ENCODE assay signal across 15 cellular contexts in the genomic region with DNA sequence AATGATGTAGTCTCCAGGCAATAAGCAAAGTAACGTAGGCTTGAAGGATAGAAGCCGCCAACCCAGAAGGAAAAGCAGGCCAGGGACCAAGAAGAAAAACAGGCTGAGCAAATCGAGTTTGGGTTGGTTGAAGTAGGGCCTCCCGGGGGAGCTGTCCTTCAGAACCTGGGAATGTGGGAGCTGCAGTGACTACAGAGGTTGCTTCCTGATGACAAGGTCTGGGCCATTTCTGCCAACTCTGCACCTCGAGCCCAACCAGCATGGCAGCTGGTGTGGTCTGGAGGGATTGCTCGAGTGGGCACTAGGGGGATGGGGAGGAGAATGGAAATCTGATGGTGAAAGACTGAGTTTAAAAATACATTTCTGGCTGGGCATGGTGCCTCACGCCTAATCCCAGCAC. TPM values are rescaled to one million over a fixed set of nuclear protein-coding genes. Genes with fewer than 3 reads are reported as not detected.
A peak's percentile ranks its signal among the peaks of the same experiment; 100 is the strongest.
DNase-seq lines count a peak whose midpoint lies in the region; ATAC-seq, FAIRE-seq and TF ChIP-seq lines count a peak whose summit lies in the region.
"Had no signal": no experiment of that assay in that cellular context is flagged by ENCODE, and none has a peak within 500 bp of the region (broad histone marks: within the 10 kb centered on the region; RNA-seq: fewer than 3 reads in every experiment).

No MANE protein-coding gene starts in this region.

- TF ChIP-seq CTCF in H1 (IDR thresholded peaks at IDR 0.05; ENCODE audit: control extremely low read depth in 1 of 3, insufficient read depth in 1 of 3, low read depth in 1 of 3, low read length in 3 of 3) (no peak), GM20000 (IDR thresholded peaks at IDR 0.05; ENCODE audit: extremely low read depth, missing control alignments) (no peak)

- H3K4me2 ChIP-seq in H1 (ENCODE audit: insufficient read depth in 1 of 2, low read depth in 2 of 2, low read length in 2 of 2) (no peak overlapping the region), mesendoderm (ENCODE audit: low read length) (no peak overlapping the region)

- H3K79me1 ChIP-seq in H1 (ENCODE audit: low read depth, low read length) (no peaks in the 10 kb centered on the region), mesendoderm (ENCODE audit: low read length) (no peaks in the 10 kb centered on the region)

- no peak overlapping the region for H4K5ac ChIP-seq in H1 (ENCODE audit: insufficient read length, low read depth, low read length)
- no peak overlapping the region for H4K5ac ChIP-seq in mesendoderm (ENCODE audit: low read length)

- no peak for TF ChIP-seq EP300 in H1 (IDR thresholded peaks at IDR 0.05; ENCODE audit: borderline replicate concordance in 1 of 2, low read depth in 2 of 2, low read length in 2 of 2)

- H2AK5ac ChIP-seq in H1 (ENCODE audit: low read depth, low read length): no peak overlapping the region
- H2AK5ac ChIP-seq in mesendoderm (ENCODE audit: low read length): no peak overlapping the region

- H3K9me3 ChIP-seq in H1 (ENCODE audit: insufficient read depth in 2 of 2, low read depth in 1 of 2, low read length in 1 of 2): no peaks in the 10 kb centered on the region
- H3K9me3 ChIP-seq: BE2C had no signal

- H4K8ac ChIP-seq in H1 (ENCODE audit: extremely low read depth, insufficient read depth, low read length) (no peak overlapping the region), mesendoderm (ENCODE audit: low read depth, low read length) (no peak overlapping the region)

- H3K4me3 ChIP-seq in H1 (ENCODE audit: extremely low read depth in 1 of 4, insufficient read depth in 2 of 4, low read depth in 3 of 4, low read length in 4 of 4): no peak overlapping the region
- H3K4me3 ChIP-seq in mesendoderm (ENCODE audit: low read length): no peak overlapping the region

- POLR2A ChIA-PET in H1 (lab: Charles Lee; ENCODE audit: partially characterized antibody): no interaction called here
- POLR2A ChIA-PET in activated CD4-positive, alpha-beta T cell treated with anti-CD3 and anti-CD28 coated beads for 36 hours (lab: Charles Lee): no interaction called here

- H2BK120ac ChIP-seq in H1 (replicated peaks; ENCODE audit: low read depth, low read length) (no peak overlapping the region), mesendoderm (ENCODE audit: low read depth, low read length) (no peak overlapping the region)

- no peaks in the 10 kb centered on the region for H3K23me2 ChIP-seq in H1 (ENCODE audit: low read depth, low read length)

- H3K79me2 ChIP-seq in H1 (ENCODE audit: control insufficient read depth in 1 of 2, insufficient read depth in 2 of 2, low read length in 2 of 2): no peaks in the 10 kb centered on the region
- no peaks in the 10 kb centered on the region for H3K79me2 ChIP-seq in mesendoderm (ENCODE audit: control insufficient read depth, insufficient read depth, low read length)

- no peak overlapping the region for H2BK20ac ChIP-seq in H1 (ENCODE audit: low read length)

- H3K27ac Mint-ChIP-seq in activated CD4-positive, alpha-beta T cell treated with anti-CD3 and anti-CD28 coated beads for 36 hours: no peak overlapping the region
- H3K27ac Mint-ChIP-seq: CD4-positive, alpha-beta memory T cell had no signal

- no peak overlapping the region for H2AFZ ChIP-seq in H1 (ENCODE audit: low read length)

- H3K56ac ChIP-seq in H1 (replicated peaks; ENCODE audit: insufficient read length, low read depth, low read length) (no peak overlapping the region), mesendoderm (ENCODE audit: low read length) (no peak overlapping the region)

- no peak overlapping the region for H3K9ac ChIP-seq in H1 (replicated peaks in 1 of 4; ENCODE audit: extremely low read depth in 1 of 4, low read depth in 3 of 4, low read length in 3 of 4)
- H3K9ac ChIP-seq in mesendoderm (ENCODE audit: low read length): no peak overlapping the region

- no peak for TF ChIP-seq POLR2A in H1 (IDR thresholded peaks at IDR 0.05; ENCODE audit: control extremely low read depth in 1 of 2, low read depth in 2 of 2, low read length in 2 of 2)

- no peaks in the 10 kb centered on the region for H4K20me1 ChIP-seq in H1 (replicated peaks in 1 of 2; ENCODE audit: control insufficient read depth in 1 of 2, insufficient read depth in 2 of 2, low read length in 2 of 2)

- H3K4me1 ChIP-seq in H1 (replicated peaks in 1 of 4; ENCODE audit: control insufficient read depth in 3 of 4, insufficient read depth in 4 of 4, low read length in 3 of 4): no peaks in the 10 kb centered on the region
- no peaks in the 10 kb centered on the region for H3K4me1 ChIP-seq in mesendoderm (ENCODE audit: control insufficient read depth, low read depth, low read length)
- H3K4me1 ChIP-seq: BE2C had no signal

- no peaks in the 10 kb centered on the region for H3K9me3 Mint-ChIP-seq in activated CD4-positive, alpha-beta T cell treated with anti-CD3 and anti-CD28 coated beads for 36 hours (ENCODE audit: low read depth)

- H2BK15ac ChIP-seq in H1 (ENCODE audit: low read length) (no peak overlapping the region), mesendoderm (replicated peaks; ENCODE audit: low read depth) (no peak overlapping the region)

- H3K4me3 Mint-ChIP-seq in activated CD4-positive, alpha-beta T cell treated with anti-CD3 and anti-CD28 coated beads for 36 hours: no peak overlapping the region
- H3K4me3 Mint-ChIP-seq: CD4-positive, alpha-beta memory T cell had no signal

- no peak overlapping the region for H3K18ac ChIP-seq in H1 (ENCODE audit: extremely low read depth, low read length)
- no peak overlapping the region for H3K18ac ChIP-seq in mesendoderm (ENCODE audit: low read length)

- intact Hi-C loops in activated CD4-positive, alpha-beta T cell treated with anti-CD3 and anti-CD28 coated beads for 36 hours (cut with DNase I, micrococcal nuclease): no loop called here

- no peak for ATAC-seq in activated CD4-positive, alpha-beta T cell treated with anti-CD3 and anti-CD28 coated beads for 36 hours
- ATAC-seq in GM18511 (IDR thresholded peaks at IDR 0.05; ENCODE audit: unreplicated experiment): no peak

- no peak overlapping the region for H4K91ac ChIP-seq in H1 (replicated peaks; ENCODE audit: insufficient read length, low read length)

- H3K36me3 ChIP-seq in H1 (ENCODE audit: control insufficient read depth in 2 of 4, insufficient read depth in 4 of 4, low read length in 3 of 4): no peaks in the 10 kb centered on the region
- no peaks in the 10 kb centered on the region for H3K36me3 ChIP-seq in mesendoderm (ENCODE audit: control insufficient read depth, insufficient read depth, low read length)
- H3K36me3 ChIP-seq: BE2C had no signal

- H3K27ac ChIP-seq in H1 (ENCODE audit: low read depth, low read length): no peak overlapping the region
- H3K27ac ChIP-seq in mesendoderm (ENCODE audit: low read depth, low read length): no peak overlapping the region

- H3K14ac ChIP-seq in H1 (ENCODE audit: insufficient read length): no peak overlapping the region

- no peaks in the 10 kb centered on the region for H3K36me3 Mint-ChIP-seq in activated CD4-positive, alpha-beta T cell treated with anti-CD3 and anti-CD28 coated beads for 36 hours (ENCODE audit: low read depth)

- TF ChIP-seq RAD21 in H1 (IDR thresholded peaks at IDR 0.05 in 1 of 2, conservative IDR thresholded peaks at IDR 0.05 in 1 of 2; ENCODE audit: low read depth in 2 of 2, low read length in 2 of 2): no peak

- DNase-seq in EH (ENCODE audit: low read depth): peak; percentile 10
- peak; percentile 24 for DNase-seq in HT1080 (ENCODE audit: low read depth)
- no peak for DNase-seq in H1 (ENCODE audit: low read depth in 1 of 2, low spot score in 2 of 2)
- DNase-seq in mesendoderm: peak; percentile 56
- no peak for DNase-seq in activated CD4-positive, alpha-beta T cell treated with anti-CD3 and anti-CD28 coated beads for 36 hours
- no peak for DNase-seq in GM20000 (ENCODE audit: low spot score)
- no peak for DNase-seq in activated CD8-positive, alpha-beta memory T cell treated with anti-CD3 and anti-CD28 coated beads, Interleukin-2, amount 50 U/mL, for 4 hours
- DNase-seq: BE2C; CD4-positive, alpha-beta memory T cell; NCI-H1930; NCI-H524; SIG-M5; SW 1271 had no signal

- no peak overlapping the region for H2BK5ac ChIP-seq in H1 (ENCODE audit: low read depth, low read length)
- no peak overlapping the region for H2BK5ac ChIP-seq in mesendoderm (ENCODE audit: low read length)

- H3K27me3 ChIP-seq in H1 (replicated peaks in 1 of 4; ENCODE audit: control insufficient read depth in 3 of 4, extremely low read depth in 1 of 4, insufficient read depth in 3 of 4, low read length in 3 of 4) (no peaks in the 10 kb centered on the region), mesendoderm (ENCODE audit: insufficient read depth, low read length, poor library complexity) (no peaks in the 10 kb centered on the region)
- H3K27me3 ChIP-seq: BE2C had no signal

- H3K4me1 Mint-ChIP-seq in activated CD4-positive, alpha-beta T cell treated with anti-CD3 and anti-CD28 coated beads for 36 hours: no peaks in the 10 kb centered on the region
- H3K4me1 Mint-ChIP-seq: CD4-positive, alpha-beta memory T cell had no signal

- no peak overlapping the region for H2BK12ac ChIP-seq in H1 (ENCODE audit: low read depth, low read length)

- peaks cover 3% of the 10 kb centered on the region for H3K27me3 Mint-ChIP-seq in activated CD4-positive, alpha-beta T cell treated with anti-CD3 and anti-CD28 coated beads for 36 hours

- WGBS in H1 (ENCODE audit: extremely low coverage in 1 of 2, insufficient coverage in 1 of 2, insufficient read length in 1 of 2, insufficient replicate concordance in 2 of 2, low coverage in 1 of 2, low lambda C conversion rate in 2 of 2, missing lambda C conversion rate in 1 of 2), 2 experiments: 93% methylated on average over 7 of the region's 7 CpGs; no CpG with 5 or more reads in 1 of the 2 experiments
- WGBS in mesendoderm (ENCODE audit: extremely low coverage, insufficient coverage, low lambda C conversion rate): no CpG with 5 or more reads among the region's 7 CpGs

- CTCF ChIA-PET in H1 (lab: Charles Lee; ENCODE audit: partially characterized antibody): interaction anchor here (0.6 to 0.8 kb wide), 2 partner anchors 159 to 385 kb away, joined by 3 read pairs; no protein-coding TSS in a partner anchor
- CTCF ChIA-PET in activated CD4-positive, alpha-beta T cell treated with anti-CD3 and anti-CD28 coated beads for 36 hours (lab: Charles Lee): no interaction called here

- no peak for FAIRE-seq in H1 (lab: Jason Lieb, UNC)

- H3K4ac ChIP-seq in H1 (replicated peaks; ENCODE audit: insufficient read length, low read depth, low read length) (no peak overlapping the region), mesendoderm (ENCODE audit: low read depth, low read length) (no peak overlapping the region)

- no peak overlapping the region for H3K23ac ChIP-seq in H1 (ENCODE audit: insufficient read length)
- no peak overlapping the region for H3K23ac ChIP-seq in mesendoderm (ENCODE audit: low read length)

RNA-seq across cellular contexts. Expression of a gene that starts 14.1 kb away (rescaled TPM):
- total RNA-seq in HT1080 (2014; rRNA removed; shearing (Covaris generic)): not detected in 2 replicates
- not detected in 2 replicates for polyA plus RNA-seq in HT1080 (2015; cell fraction: cytosol; rRNA removed)
- not detected in 2 replicates for polyA plus RNA-seq in HT1080 (2015; cell fraction: nucleus; rRNA removed)
- total RNA-seq in H1 (2021; fragmentation: NEBNext Ultra II Directional; extraction: Animal tissue kit (Norgen Biotek cat#: 25700)): not detected in 2 replicates
- polyA plus RNA-seq in H1 (2011; rRNA removed): not detected in 2 replicates
- not detected for polyA plus RNA-seq in H1 (2011; cell fraction: cytosol; rRNA removed)
- polyA plus RNA-seq in H1 (2011; cell fraction: nucleus; rRNA removed): not detected
- polyA plus RNA-seq in H1 (2012, experiment 1 of 2): 0.23 TPM in 1 of 4 replicates, not detected in the others
- not detected for polyA plus RNA-seq in H1 (2012, experiment 2 of 2)
- polyA plus RNA-seq in H1 (2013, experiment 1 of 2): not detected
- not detected for polyA plus RNA-seq in H1 (2013, experiment 2 of 2)
- polyA minus RNA-seq in H1 (2011; rRNA and poly(A)+ RNA removed): not detected in 2 replicates
- not detected for polyA minus RNA-seq in H1 (2011; cell fraction: cytosol; rRNA and poly(A)+ RNA removed)
- polyA minus RNA-seq in H1 (2011; cell fraction: nucleus; rRNA and poly(A)+ RNA removed): not detected
- polyA plus RNA-seq in mesendoderm (2013, experiment 1 of 2): not detected
- not detected for polyA plus RNA-seq in mesendoderm (2013, experiment 2 of 2)
- total RNA-seq in activated CD4-positive, alpha-beta T cell treated with anti-CD3 and anti-CD28 coated beads for 36 hours: not detected
- total RNA-seq: CD4-positive, alpha-beta memory T cell; Daoy had no signal
- polyA plus RNA-seq: CD4-positive, alpha-beta memory T cell had no signal

Comparison
In these comparisons a context has a peak if more than half of its experiments do, and no peak if none do; other contexts are left out.
1. DNase-seq: peak in EH (single experiment), HT1080 (single experiment) and mesendoderm (single experiment); none in H1 (0 of 2), activated CD4-positive, alpha-beta T cell treated with anti-CD3 and anti-CD28 coated beads for 36 hours (single experiment), GM20000 (single experiment) and activated CD8-positive, alpha-beta memory T cell treated with anti-CD3 and anti-CD28 coated beads, Interleukin-2, amount 50 U/mL, for 4 hours (single experiment).